11 cellular contexts compared by ENCODE assay signal in the genomic region with DNA sequence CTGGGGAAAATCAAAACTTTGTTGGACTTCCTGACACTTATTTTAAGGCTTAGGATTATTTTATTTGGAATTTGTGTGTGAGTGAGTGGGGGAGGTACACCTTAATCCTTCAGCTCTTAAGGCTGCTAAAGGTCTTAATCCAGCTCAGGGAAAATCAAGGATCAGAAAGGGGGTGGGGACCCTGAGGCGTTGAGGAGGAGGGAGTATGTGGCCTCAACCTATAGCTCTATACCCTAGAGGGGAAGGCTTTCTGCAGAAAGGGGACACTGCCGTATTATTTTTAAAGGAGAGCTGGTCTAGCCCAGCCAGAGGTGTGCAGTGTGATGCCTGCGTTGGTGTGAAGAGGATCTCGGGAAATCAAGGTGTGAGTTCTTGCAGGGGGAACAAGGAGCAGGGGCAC. TPM values are rescaled to one million over a fixed set of nuclear protein-coding genes. Genes with fewer than 3 reads are reported as not detected.
DNase-seq lines count a peak whose midpoint lies in the region; ATAC-seq and TF ChIP-seq lines count a peak whose summit lies in the region.
"Had no signal": no experiment of that assay in that cellular context is flagged by ENCODE, and none has a peak within 500 bp of the region (broad histone marks: within the 10 kb centered on the region; RNA-seq: fewer than 3 reads in every experiment).

No MANE protein-coding gene starts in this region.

- peak overlapping the region; percentile 56 for H3K27ac ChIP-seq in RWPE2 (ENCODE audit: poor library complexity, severe bottlenecking)

- intact Hi-C loops in dendritic cell treated with granulocyte-macrophage colony-stimulating factor and Interleukin-4, amounts not matched to agents 40 ng/mL and 50 ng/mL, for 4 days (cut with micrococcal nuclease) = no loop called here

- peak overlapping the region; percentile 41 for H3K27ac Mint-ChIP-seq in dendritic cell treated with granulocyte-macrophage colony-stimulating factor and Interleukin-4, amounts not matched to agents 40 ng/mL and 50 ng/mL, for 4 days
- H3K27ac Mint-ChIP-seq in osteocyte (ENCODE audit: unreplicated experiment) = peak overlapping the region; percentile 63
- H3K27ac Mint-ChIP-seq in type B pancreatic cell = peak overlapping the region; percentile 92
- H3K27ac Mint-ChIP-seq: activated CD4-positive, alpha-beta T cell treated with anti-CD3 and anti-CD28 coated beads for 36 hours; activated naive CD4-positive, alpha-beta T cell treated with anti-CD3 and anti-CD28 coated beads, Interleukin-2, amount 50 U/mL, for 72 hours had no signal

- ATAC-seq in RWPE2 (ENCODE audit: low read depth) = no peak
- ATAC-seq: activated CD4-positive, alpha-beta T cell treated with anti-CD3 and anti-CD28 coated beads for 36 hours; activated naive CD4-positive, alpha-beta T cell treated with anti-CD3 and anti-CD28 coated beads, Interleukin-2, amount 50 U/mL, for 72 hours had no signal

- H3K4me1 ChIP-seq in RWPE2 (ENCODE audit: insufficient read depth, poor library complexity, severe bottlenecking) = peaks cover 40% of the 10 kb centered on the region

- no peak for DNase-seq in RWPE2 (ENCODE audit: low spot score)
- DNase-seq in osteocyte (ENCODE audit: extremely low spot score, unreplicated experiment) = no peak
- no peak for DNase-seq in type B pancreatic cell (ENCODE audit: extremely low spot score, unreplicated experiment)
- DNase-seq in NCI-H2029 treated with DMSO at 0.1 percent for 48 hours (lab: John Stamatoyannopoulos, UW) = no peak
- no peak for DNase-seq in foreskin melanocyte
- DNase-seq in NCI-H2196 (lab: John Stamatoyannopoulos, UW; ENCODE audit: unreplicated experiment) = no peak
- no peak for DNase-seq in DMS114 treated with DMSO at 0.1 percent for 48 hours (lab: John Stamatoyannopoulos, UW; ENCODE audit: unreplicated experiment)
- DNase-seq: activated CD4-positive, alpha-beta T cell treated with anti-CD3 and anti-CD28 coated beads for 36 hours; glutamatergic neuron had no signal

- no peaks in the 10 kb centered on the region for H3K36me3 ChIP-seq in RWPE2 (ENCODE audit: low read depth)

- no peak overlapping the region for H3K4me3 ChIP-seq in RWPE2 (ENCODE audit: severe bottlenecking)

- peaks cover 43% of the 10 kb centered on the region for H3K4me1 Mint-ChIP-seq in dendritic cell treated with granulocyte-macrophage colony-stimulating factor and Interleukin-4, amounts not matched to agents 40 ng/mL and 50 ng/mL, for 4 days (ENCODE audit: low read depth)
- H3K4me1 Mint-ChIP-seq in osteocyte (ENCODE audit: unreplicated experiment) (peaks cover 24% of the 10 kb centered on the region), type B pancreatic cell (ENCODE audit: unreplicated experiment) (peaks cover 52% of the 10 kb centered on the region)

- H3K9me3 Mint-ChIP-seq in dendritic cell treated with granulocyte-macrophage colony-stimulating factor and Interleukin-4, amounts not matched to agents 40 ng/mL and 50 ng/mL, for 4 days = no peaks in the 10 kb centered on the region
- no peaks in the 10 kb centered on the region for H3K9me3 Mint-ChIP-seq in osteocyte (ENCODE audit: unreplicated experiment)
- no peaks in the 10 kb centered on the region for H3K9me3 Mint-ChIP-seq in type B pancreatic cell
- H3K9me3 Mint-ChIP-seq: activated naive CD4-positive, alpha-beta T cell treated with anti-CD3 and anti-CD28 coated beads, Interleukin-2, amount 50 U/mL, for 72 hours had no signal

- H3K36me3 Mint-ChIP-seq in dendritic cell treated with granulocyte-macrophage colony-stimulating factor and Interleukin-4, amounts not matched to agents 40 ng/mL and 50 ng/mL, for 4 days (ENCODE audit: low read depth) = no peaks in the 10 kb centered on the region
- no peaks in the 10 kb centered on the region for H3K36me3 Mint-ChIP-seq in osteocyte (ENCODE audit: unreplicated experiment)
- no peaks in the 10 kb centered on the region for H3K36me3 Mint-ChIP-seq in type B pancreatic cell
- H3K36me3 Mint-ChIP-seq: activated naive CD4-positive, alpha-beta T cell treated with anti-CD3 and anti-CD28 coated beads, Interleukin-2, amount 50 U/mL, for 72 hours had no signal

- H3K4me3 Mint-ChIP-seq in dendritic cell treated with granulocyte-macrophage colony-stimulating factor and Interleukin-4, amounts not matched to agents 40 ng/mL and 50 ng/mL, for 4 days = no peak overlapping the region
- H3K4me3 Mint-ChIP-seq in osteocyte (ENCODE audit: unreplicated experiment) (no peak overlapping the region), type B pancreatic cell (no peak overlapping the region)
- H3K4me3 Mint-ChIP-seq: activated CD4-positive, alpha-beta T cell treated with anti-CD3 and anti-CD28 coated beads for 36 hours had no signal

- no peaks in the 10 kb centered on the region for H3K9me3 ChIP-seq in RWPE2 (ENCODE audit: severe bottlenecking)

- TF ChIP-seq CTCF in RWPE2 (IDR thresholded peaks at IDR 0.05; ENCODE audit: poor library complexity, severe bottlenecking) (no peak), osteocyte (IDR thresholded peaks at IDR 0.05) (no peak), type B pancreatic cell (conservative IDR thresholded peaks at IDR 0.05) (no peak)

- no peaks in the 10 kb centered on the region for H3K27me3 ChIP-seq in RWPE2 (ENCODE audit: insufficient read depth, poor library complexity, severe bottlenecking)

- peaks cover 15% of the 10 kb centered on the region for H3K27me3 Mint-ChIP-seq in dendritic cell treated with granulocyte-macrophage colony-stimulating factor and Interleukin-4, amounts not matched to agents 40 ng/mL and 50 ng/mL, for 4 days
- H3K27me3 Mint-ChIP-seq in osteocyte (ENCODE audit: unreplicated experiment) (no peaks in the 10 kb centered on the region), type B pancreatic cell (no peaks in the 10 kb centered on the region)
- H3K27me3 Mint-ChIP-seq: activated CD4-positive, alpha-beta T cell treated with anti-CD3 and anti-CD28 coated beads for 36 hours had no signal

RNA-seq across cellular contexts. Expression of a gene that starts 20.0 kb away (rescaled TPM):
- total RNA-seq in osteocyte (107 and 120 TPM in 2 replicates), type B pancreatic cell (ENCODE audit: low replicate concordance) (59.7 and 116 TPM in 2 replicates)

Comparison
In these comparisons a context has a peak if more than half of its experiments do, and no peak if none do; other contexts are left out.
1. H3K27ac Mint-ChIP-seq: peak in every context shown above with its lines; median percentile 92 in type B pancreatic cell; 63 in osteocyte; 41 in dendritic cell treated with granulocyte-macrophage colony-stimulating factor and Interleukin-4, amounts not matched to agents 40 ng/mL and 50 ng/mL, for 4 days.